10 cellular contexts compared by ENCODE assay signal in genomic region chr3:37992271-37993066, GRCh38. TPM values are rescaled to one million over a fixed set of nuclear protein-coding genes. Genes with fewer than 3 reads are reported as not detected.
DNase-seq lines count a peak whose midpoint lies in the region; ATAC-seq, FAIRE-seq and TF ChIP-seq lines count a peak whose summit lies in the region.
"Had no signal": no experiment of that assay in that cellular context is flagged by ENCODE, and none has a peak within 500 bp of the region (broad histone marks: within the 10 kb centered on the region; RNA-seq: fewer than 3 reads in every experiment).

No MANE protein-coding gene starts in this region.

- no peak overlapping the region for H2AFZ ChIP-seq in neural progenitor cell (replicated peaks)
- no peak overlapping the region for H2AFZ ChIP-seq in H9 (ENCODE audit: low read length)

- H3K18ac ChIP-seq in H9 (ENCODE audit: insufficient read length, low read depth, low read length), result no peak overlapping the region

- no peak for TF ChIP-seq CTCF in Calu3 (IDR thresholded peaks at IDR 0.05; ENCODE audit: unreplicated experiment)
- no peak for TF ChIP-seq CTCF in neural progenitor cell (IDR thresholded peaks at IDR 0.05)
- no peak for TF ChIP-seq CTCF in H9 (conservative IDR thresholded peaks at IDR 0.05)

- intact Hi-C loops in Calu3 (cut with micrococcal nuclease; ENCODE audit: unreplicated experiment), result no loop called here

- no peak overlapping the region for H4K91ac ChIP-seq in H9 (ENCODE audit: insufficient read length, low read depth, low read length)

- H3K9ac ChIP-seq in neural progenitor cell, result no peak overlapping the region
- H3K9ac ChIP-seq in H9 (ENCODE audit: extremely low read depth, insufficient read length, low read length), result no peak overlapping the region

- no peak overlapping the region for H2BK15ac ChIP-seq in H9 (ENCODE audit: low read depth, low read length)

- H3K4me2 ChIP-seq in neural progenitor cell (no peak overlapping the region), H9 (ENCODE audit: insufficient read depth, insufficient read length, low read length) (no peak overlapping the region)

- peak overlapping the region; percentile 87 for H3K4me3 Mint-ChIP-seq in Calu3 (ENCODE audit: low read depth, unreplicated experiment)
- peak overlapping the region; percentile 28 for H3K4me3 Mint-ChIP-seq in neural progenitor cell
- no peak overlapping the region for H3K4me3 Mint-ChIP-seq in H9

- CTCF ChIA-PET in Calu3 (lab: Charles Lee), result interaction anchor here (1.2 kb wide), 1 partner anchor 18 kb away, joined by 7 read pairs; no protein-coding TSS in a partner anchor

- no peak overlapping the region for H3K4ac ChIP-seq in H9 (ENCODE audit: low read depth, low read length)

- H3K27me3 ChIP-seq in neural progenitor cell (no peaks in the 10 kb centered on the region), H9 (ENCODE audit: insufficient read depth, low read length) (no peaks in the 10 kb centered on the region)

- H3K79me2 ChIP-seq in neural progenitor cell (ENCODE audit: low read depth), result no peaks in the 10 kb centered on the region
- no peaks in the 10 kb centered on the region for H3K79me2 ChIP-seq in H9 (ENCODE audit: insufficient read depth, low read length)

- no peak overlapping the region for H2BK120ac ChIP-seq in H9 (ENCODE audit: low read depth, low read length, poor library complexity, severe bottlenecking)

- no peak overlapping the region for H3K4me3 ChIP-seq in neural progenitor cell

- H3K23me2 ChIP-seq in H9 (ENCODE audit: insufficient read length, low read depth, low read length, poor library complexity, severe bottlenecking), result no peaks in the 10 kb centered on the region

- no peaks in the 10 kb centered on the region for H3K9me3 ChIP-seq in neural progenitor cell (ENCODE audit: low read depth)
- H3K9me3 ChIP-seq in H9 (ENCODE audit: control insufficient read depth, low read depth, low read length), result no peaks in the 10 kb centered on the region

- no peaks in the 10 kb centered on the region for H4K20me1 ChIP-seq in neural progenitor cell (ENCODE audit: low read depth)
- H4K20me1 ChIP-seq in H9 (ENCODE audit: control insufficient read depth, insufficient read depth, insufficient read length), result no peaks in the 10 kb centered on the region

- no peaks in the 10 kb centered on the region for H3K27me3 Mint-ChIP-seq in Calu3 (ENCODE audit: unreplicated experiment)
- H3K27me3 Mint-ChIP-seq in neural progenitor cell (ENCODE audit: insufficient read depth, low read depth), result peaks cover 16% of the 10 kb centered on the region
- peaks cover 14% of the 10 kb centered on the region for H3K27me3 Mint-ChIP-seq in H9 (ENCODE audit: low read depth)

- H3K9me3 Mint-ChIP-seq in Calu3 (ENCODE audit: low read depth, unreplicated experiment) (no peaks in the 10 kb centered on the region), neural progenitor cell (no peaks in the 10 kb centered on the region), H9 (no peaks in the 10 kb centered on the region)

- no peak overlapping the region for H2BK5ac ChIP-seq in H9 (ENCODE audit: insufficient read length, low read length)

- BruUV-seq in Calu3 (replicated peaks; lab: Mats Ljungman, UMichigan), result TSS peak; percentile 97

- no CpG with 5 or more reads among the region's 9 CpGs for WGBS in H9 (ENCODE audit: extremely low coverage, insufficient read length, low lambda C conversion rate)

- peak overlapping the region; percentile 85 for H3K27ac Mint-ChIP-seq in Calu3 (ENCODE audit: unreplicated experiment)
- H3K27ac Mint-ChIP-seq in neural progenitor cell, result peak overlapping the region; percentile 23
- H3K27ac Mint-ChIP-seq in H9, result no peak overlapping the region

- H4K5ac ChIP-seq in H9 (ENCODE audit: insufficient read length, low read depth, low read length), result no peak overlapping the region

- H3K36me3 Mint-ChIP-seq in Calu3 (ENCODE audit: insufficient read depth, unreplicated experiment) (peaks cover 59% of the 10 kb centered on the region), neural progenitor cell (no peaks in the 10 kb centered on the region), H9 (ENCODE audit: insufficient read depth in 1 of 3, low read depth in 3 of 3) (0 out of 7 replicates have a peak, but pooled peaks cover 0 to 2% (median 0%) of the 10 kb centered on the region in 3 experiments)

- ATAC-seq in HG03135 (IDR thresholded peaks at IDR 0.05; ENCODE audit: unreplicated experiment), result no peak

- H3K4me1 Mint-ChIP-seq in Calu3 (ENCODE audit: low read depth, unreplicated experiment) (peaks cover 80% of the 10 kb centered on the region), neural progenitor cell (peaks cover 18% of the 10 kb centered on the region), H9 (peaks cover 14 to 39% of the 10 kb centered on the region in 2 experiments)

- no peaks in the 10 kb centered on the region for H3K36me3 ChIP-seq in neural progenitor cell

- no peak overlapping the region for H3K14ac ChIP-seq in H9 (ENCODE audit: insufficient read depth, low read length)

- no peak overlapping the region for H2BK20ac ChIP-seq in H9 (ENCODE audit: low read depth, low read length, poor library complexity, severe bottlenecking)

- DNase-seq in Calu3 (peak; percentile 77), SW480 (ENCODE audit: low spot score) (peak; percentile 71), epithelial cell of prostate (ENCODE audit: low read depth, low spot score) (no peak), neural progenitor cell (ENCODE audit: low spot score) (no peak), middle frontal gyrus (ENCODE audit: extremely low spot score, low spot score) (no peak), RCC 7860 (ENCODE audit: low spot score) (no peak), H9 (no peak)
- DNase-seq: effector CD8-positive, alpha-beta T cell; RPMI8226 had no signal

- H4K8ac ChIP-seq in H9 (replicated peaks; ENCODE audit: insufficient read length, low read depth, low read length), result no peak overlapping the region

- no peak overlapping the region for H3K56ac ChIP-seq in H9 (ENCODE audit: insufficient read length, low read depth, low read length)

- H3K4me1 ChIP-seq in neural progenitor cell (no peaks in the 10 kb centered on the region), H9 (ENCODE audit: insufficient read depth, low read length) (no peaks in the 10 kb centered on the region; the same call in 1 of the 2 replicates)

- H3T11ph ChIP-seq in H9 (ENCODE audit: low read length), result no peak overlapping the region

- no peak for FAIRE-seq in RCC 7860 (lab: Jason Lieb, UNC)

- H3F3A ChIP-seq in neural progenitor cell (ENCODE audit: low read depth), result no peaks in the 10 kb centered on the region

- H3K27ac ChIP-seq in epithelial cell of prostate, result peak overlapping the region; percentile 69
- no peak overlapping the region for H3K27ac ChIP-seq in neural progenitor cell
- H3K27ac ChIP-seq in H9 (ENCODE audit: insufficient read length, low read depth, low read length), result no peak overlapping the region

- no peak overlapping the region for H2BK12ac ChIP-seq in H9 (ENCODE audit: insufficient read length, low read depth, low read length)

- H2AK5ac ChIP-seq in H9 (ENCODE audit: insufficient read length, low read length), result no peak overlapping the region

- H3K23ac ChIP-seq in H9 (ENCODE audit: insufficient read length, low read depth, low read length), result no peak overlapping the region

- no peaks in the 10 kb centered on the region for H3K79me1 ChIP-seq in H9 (ENCODE audit: insufficient read depth, low read depth, low read length, poor library complexity, severe bottlenecking)

RNA-seq across cellular contexts. Expression of gene VILL, which starts 1.9 kb away (rescaled TPM):
- total RNA-seq in Calu3 (2022), result 52.6 and 86.8 TPM in 2 replicates
- total RNA-seq in neural progenitor cell (ENCODE audit: low replicate concordance), result 4.9 and 5.6 TPM in 2 replicates
- 3.2 and 3.8 TPM in 2 replicates for total RNA-seq in H9 (2021)

RNA-seq across cellular contexts. Expression of gene PLCD1, which starts 37.0 kb away (rescaled TPM):
- 7.8 and 9.8 TPM in 2 replicates for total RNA-seq in Calu3 (2022)
- 38.6 and 42.4 TPM in 2 replicates for total RNA-seq in neural progenitor cell (ENCODE audit: low replicate concordance)
- total RNA-seq in H9 (2021), result 27.1 and 36.9 TPM in 2 replicates

RNA-seq across cellular contexts. Expression of gene DLEC1, which starts 46.5 kb away (rescaled TPM):
- total RNA-seq in Calu3 (2022) (0.28 and 0.78 TPM in 2 replicates), neural progenitor cell (ENCODE audit: low replicate concordance) (0.60 and 1.4 TPM in 2 replicates), H9 (2021) (2.0 and 2.1 TPM in 2 replicates)

Comparison
In these comparisons a context has a peak if more than half of its experiments do, and no peak if none do; other contexts are left out.
1. DNase-seq: peak in Calu3 (single experiment) and SW480 (single experiment); none in epithelial cell of prostate (single experiment), neural progenitor cell (single experiment), middle frontal gyrus (single experiment), RCC 7860 (single experiment) and H9 (single experiment).
2. H3K27ac Mint-ChIP-seq: peak in Calu3 (single experiment) and neural progenitor cell (single experiment); none in H9 (0 of 3).
3. H3K4me3 Mint-ChIP-seq: peak in Calu3 (single experiment) and neural progenitor cell (single experiment); none in H9 (0 of 2).